ENCODE assay signal across 1 cellular context in the genomic region with DNA sequence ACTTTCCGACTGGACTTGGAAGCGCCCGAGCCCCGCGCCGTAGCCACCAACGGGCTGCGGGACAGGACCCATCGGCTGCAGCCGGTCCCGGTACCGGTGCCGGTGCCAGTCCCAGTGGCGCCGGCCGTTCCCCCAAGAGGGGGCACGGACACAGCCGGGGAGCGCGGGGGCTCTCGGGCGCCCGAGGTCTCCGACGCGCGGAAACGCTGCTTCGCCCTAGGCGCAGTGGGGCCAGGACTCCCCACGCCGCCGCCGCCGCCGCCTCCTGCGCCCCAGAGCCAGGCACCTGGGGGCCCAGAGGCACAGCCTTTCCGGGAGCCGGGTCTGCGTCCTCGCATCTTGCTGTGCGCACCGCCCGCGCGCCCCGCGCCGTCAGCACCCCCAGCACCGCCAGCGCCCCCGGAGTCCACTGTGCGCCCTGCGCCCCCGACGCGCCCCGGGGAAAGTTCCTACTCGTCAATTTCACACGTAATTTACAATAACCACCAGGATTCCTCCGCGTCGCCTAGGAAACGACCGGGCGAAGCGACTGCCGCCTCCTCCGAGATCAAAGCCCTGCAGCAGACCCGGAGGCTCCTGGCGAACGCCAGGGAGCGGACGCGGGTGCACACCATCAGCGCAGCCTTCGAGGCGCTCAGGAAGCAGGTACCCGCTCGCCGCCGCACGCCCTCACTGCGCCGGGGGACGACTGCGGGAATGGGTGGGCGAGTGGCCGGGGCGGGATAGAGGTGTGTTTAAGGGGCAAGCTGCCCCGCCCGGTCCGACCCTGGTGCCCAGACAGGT.
TF ChIP-seq lines count a peak whose summit lies in the region.

No MANE protein-coding gene starts in this region.

TF ChIP-seq in HepG2, 621 proteins besides CTCF, POLR2A, EP300 and RAD21 (continued from another document and continues in another):
- TF ChIP-seq ZNF646 (CRISPR knock-in tag; IDR thresholded peaks at IDR 0.05) (no peak), HNRNPLL (IDR thresholded peaks at IDR 0.05; ENCODE audit: low read depth, low read length, poor library complexity, severe bottlenecking) (peak; percentile 46), ZNF816 (CRISPR knock-in tag; IDR thresholded peaks at IDR 0.05; ENCODE audit: borderline replicate concordance) (no peak), RORA (CRISPR knock-in tag; IDR thresholded peaks at IDR 0.05) (no peak), NR2C2 (CRISPR knock-in tag; IDR thresholded peaks at IDR 0.05; ENCODE audit: borderline replicate concordance) (no peak), SALL1 (CRISPR knock-in tag; IDR thresholded peaks at IDR 0.05) (peak; percentile 3; the same call in 1 of the 2 replicates), ZBTB8A (CRISPR knock-in tag; IDR thresholded peaks at IDR 0.05; ENCODE audit: borderline replicate concordance, low read depth) (no peak), SUZ12 (IDR thresholded peaks at IDR 0.05; ENCODE audit: low read depth, low read length) (no peak), MTA1 (CRISPR knock-in tag; IDR thresholded peaks at IDR 0.05; ENCODE audit: borderline replicate concordance) (peak; percentile 74; the same call in 1 of the 2 replicates), MED13 (CRISPR knock-in tag; IDR thresholded peaks at IDR 0.05) (no peak), ZKSCAN5 (CRISPR knock-in tag; IDR thresholded peaks at IDR 0.05) (no peak), EZH2 (conservative IDR thresholded peaks at IDR 0.05; ENCODE audit: low read depth, low read length) (0 out of 2 replicates have a peak, but pooled peaks have one; percentile 22), ZNF142 (CRISPR knock-in tag; IDR thresholded peaks at IDR 0.05) (0 out of 2 replicates have a peak, but pooled peaks have one; percentile 27), HDAC1 (CRISPR knock-in tag; IDR thresholded peaks at IDR 0.05) (peak; percentile 44; the same call in 1 of the 2 replicates), RAD51 (IDR thresholded peaks at IDR 0.05; ENCODE audit: borderline replicate concordance) (no peak), BCL3 (CRISPR knock-in tag; IDR thresholded peaks at IDR 0.05) (no peak), ATF7-NPFF (CRISPR knock-in tag; IDR thresholded peaks at IDR 0.05; ENCODE audit: low read depth) (0 out of 2 replicates have a peak, but pooled peaks have one; percentile 19)
- TF ChIP-seq, protein P1, sequence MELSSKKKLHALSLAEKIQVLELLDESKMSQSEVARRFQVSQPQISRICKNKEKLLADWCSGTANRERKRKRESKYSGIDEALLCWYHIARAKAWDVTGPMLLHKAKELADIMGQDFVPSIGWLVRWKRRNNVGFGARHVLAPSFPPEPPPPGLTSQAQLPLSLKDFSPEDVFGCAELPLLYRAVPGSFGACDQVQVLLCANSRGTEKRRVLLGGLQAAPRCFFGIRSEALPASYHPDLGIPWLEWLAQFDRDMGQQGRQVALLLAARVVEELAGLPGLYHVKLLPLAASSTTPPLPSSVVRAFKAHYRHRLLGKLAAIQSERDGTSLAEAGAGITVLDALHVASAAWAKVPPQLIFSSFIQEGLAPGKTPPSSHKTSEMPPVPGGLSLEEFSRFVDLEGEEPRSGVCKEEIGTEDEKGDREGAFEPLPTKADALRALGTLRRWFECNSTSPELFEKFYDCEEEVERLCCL (CRISPR knock-in tag; IDR thresholded peaks at IDR 0.05; ENCODE audit: borderline replicate concordance): no peak
- TF ChIP-seq, protein P2, sequence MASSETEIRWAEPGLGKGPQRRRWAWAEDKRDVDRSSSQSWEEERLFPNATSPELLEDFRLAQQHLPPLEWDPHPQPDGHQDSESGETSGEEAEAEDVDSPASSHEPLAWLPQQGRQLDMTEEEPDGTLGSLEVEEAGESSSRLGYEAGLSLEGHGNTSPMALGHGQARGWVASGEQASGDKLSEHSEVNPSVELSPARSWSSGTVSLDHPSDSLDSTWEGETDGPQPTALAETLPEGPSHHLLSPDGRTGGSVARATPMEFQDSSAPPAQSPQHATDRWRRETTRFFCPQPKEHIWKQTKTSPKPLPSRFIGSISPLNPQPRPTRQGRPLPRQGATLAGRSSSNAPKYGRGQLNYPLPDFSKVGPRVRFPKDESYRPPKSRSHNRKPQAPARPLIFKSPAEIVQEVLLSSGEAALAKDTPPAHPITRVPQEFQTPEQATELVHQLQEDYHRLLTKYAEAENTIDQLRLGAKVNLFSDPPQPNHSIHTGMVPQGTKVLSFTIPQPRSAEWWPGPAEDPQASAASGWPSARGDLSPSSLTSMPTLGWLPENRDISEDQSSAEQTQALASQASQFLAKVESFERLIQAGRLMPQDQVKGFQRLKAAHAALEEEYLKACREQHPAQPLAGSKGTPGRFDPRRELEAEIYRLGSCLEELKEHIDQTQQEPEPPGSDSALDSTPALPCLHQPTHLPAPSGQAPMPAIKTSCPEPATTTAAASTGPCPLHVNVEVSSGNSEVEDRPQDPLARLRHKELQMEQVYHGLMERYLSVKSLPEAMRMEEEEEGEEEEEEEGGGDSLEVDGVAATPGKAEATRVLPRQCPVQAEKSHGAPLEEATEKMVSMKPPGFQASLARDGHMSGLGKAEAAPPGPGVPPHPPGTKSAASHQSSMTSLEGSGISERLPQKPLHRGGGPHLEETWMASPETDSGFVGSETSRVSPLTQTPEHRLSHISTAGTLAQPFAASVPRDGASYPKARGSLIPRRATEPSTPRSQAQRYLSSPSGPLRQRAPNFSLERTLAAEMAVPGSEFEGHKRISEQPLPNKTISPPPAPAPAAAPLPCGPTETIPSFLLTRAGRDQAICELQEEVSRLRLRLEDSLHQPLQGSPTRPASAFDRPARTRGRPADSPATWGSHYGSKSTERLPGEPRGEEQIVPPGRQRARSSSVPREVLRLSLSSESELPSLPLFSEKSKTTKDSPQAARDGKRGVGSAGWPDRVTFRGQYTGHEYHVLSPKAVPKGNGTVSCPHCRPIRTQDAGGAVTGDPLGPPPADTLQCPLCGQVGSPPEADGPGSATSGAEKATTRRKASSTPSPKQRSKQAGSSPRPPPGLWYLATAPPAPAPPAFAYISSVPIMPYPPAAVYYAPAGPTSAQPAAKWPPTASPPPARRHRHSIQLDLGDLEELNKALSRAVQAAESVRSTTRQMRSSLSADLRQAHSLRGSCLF (CRISPR knock-in tag; IDR thresholded peaks at IDR 0.05; ENCODE audit: borderline replicate concordance): 0 out of 2 replicates have a peak, but pooled peaks have one; percentile 72
- TF ChIP-seq, protein P3, sequence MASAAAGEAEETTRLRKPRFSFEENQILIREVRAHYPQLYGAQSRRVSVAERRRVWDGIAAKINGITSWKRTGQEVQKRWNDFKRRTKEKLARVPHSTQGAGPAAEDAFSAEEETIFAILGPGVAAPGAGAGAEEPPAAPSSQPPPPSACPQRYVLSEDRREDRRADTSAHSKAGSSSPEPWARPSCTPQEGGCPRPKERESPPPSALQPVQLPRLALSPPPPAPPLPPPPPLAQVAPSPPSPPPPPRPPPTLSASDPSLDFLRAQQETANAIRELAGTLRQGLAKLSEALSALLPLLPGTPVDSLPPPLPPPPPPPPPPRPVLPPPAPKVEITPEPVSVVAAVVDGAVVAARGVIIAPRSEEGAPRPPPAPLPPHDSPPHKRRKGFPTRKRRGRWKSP (CRISPR knock-in tag; IDR thresholded peaks at IDR 0.05): 0 out of 2 replicates have a peak, but pooled peaks have one; percentile 16
- TF ChIP-seq, protein P4, sequence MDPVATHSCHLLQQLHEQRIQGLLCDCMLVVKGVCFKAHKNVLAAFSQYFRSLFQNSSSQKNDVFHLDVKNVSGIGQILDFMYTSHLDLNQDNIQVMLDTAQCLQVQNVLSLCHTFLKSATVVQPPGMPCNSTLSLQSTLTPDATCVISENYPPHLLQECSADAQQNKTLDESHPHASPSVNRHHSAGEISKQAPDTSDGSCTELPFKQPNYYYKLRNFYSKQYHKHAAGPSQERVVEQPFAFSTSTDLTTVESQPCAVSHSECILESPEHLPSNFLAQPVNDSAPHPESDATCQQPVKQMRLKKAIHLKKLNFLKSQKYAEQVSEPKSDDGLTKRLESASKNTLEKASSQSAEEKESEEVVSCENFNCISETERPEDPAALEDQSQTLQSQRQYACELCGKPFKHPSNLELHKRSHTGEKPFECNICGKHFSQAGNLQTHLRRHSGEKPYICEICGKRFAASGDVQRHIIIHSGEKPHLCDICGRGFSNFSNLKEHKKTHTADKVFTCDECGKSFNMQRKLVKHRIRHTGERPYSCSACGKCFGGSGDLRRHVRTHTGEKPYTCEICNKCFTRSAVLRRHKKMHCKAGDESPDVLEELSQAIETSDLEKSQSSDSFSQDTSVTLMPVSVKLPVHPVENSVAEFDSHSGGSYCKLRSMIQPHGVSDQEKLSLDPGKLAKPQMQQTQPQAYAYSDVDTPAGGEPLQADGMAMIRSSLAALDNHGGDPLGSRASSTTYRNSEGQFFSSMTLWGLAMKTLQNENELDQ (CRISPR knock-in tag; IDR thresholded peaks at IDR 0.05; ENCODE audit: borderline replicate concordance): no peak
